ENCODE assay signal across 19 cellular contexts in the genomic region with DNA sequence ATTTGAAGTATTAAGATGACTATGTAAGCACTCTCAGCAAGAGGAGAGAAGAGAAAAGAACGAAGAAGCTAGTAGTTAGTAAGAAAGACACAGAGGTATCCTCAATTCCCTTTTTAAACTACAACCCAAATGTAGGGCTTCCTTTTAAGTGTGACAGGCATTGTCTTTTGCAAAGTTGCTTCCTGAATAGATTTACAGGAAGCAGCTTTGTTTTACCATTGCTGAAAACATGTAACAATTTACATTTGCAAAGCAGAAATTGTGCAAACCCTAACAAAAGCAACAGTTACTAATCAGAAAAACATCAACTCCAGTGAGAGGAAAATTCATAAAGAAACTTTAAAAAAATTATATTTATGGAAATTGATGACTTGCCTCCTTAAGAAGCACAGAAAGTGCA.
DNase-seq lines count a peak whose midpoint lies in the region; ATAC-seq lines count a peak whose summit lies in the region.
"Had no signal": no experiment of that assay in that cellular context is flagged by ENCODE, and none has a peak within 500 bp of the region (broad histone marks: within the 10 kb centered on the region; RNA-seq: fewer than 3 reads in every experiment).

No MANE protein-coding gene starts in this region.

- no peak overlapping the region for H3K9ac ChIP-seq in HUES64 (ENCODE audit: low read depth, low read length)

- H3K9me3 ChIP-seq in HUES64 (ENCODE audit: insufficient read depth, low read depth, low read length): peaks cover 4% of the 10 kb centered on the region; the same call in 1 of the 2 replicates
- H3K9me3 ChIP-seq: BE2C, colonic mucosa, testis had no signal

- intact Hi-C loops in activated T-helper 1 cell treated with anti-CD3 and anti-CD28 coated beads, Interleukin-12 subunit alpha, Interleukin-12 subunit beta, Interleukin-2, Interleukin-4 antibody, amounts not matched to agents 30 ng/mL and 10 ng/mL and 1 ng/mL, durations not matched to agents 14 hours and 24 hours and 36 hours (cut with micrococcal nuclease): loop anchor here (5.0 to 10.0 kb wide), 4 partner anchors 138 to 332 kb away; no protein-coding TSS in a partner anchor

- H3K27me3 Mint-ChIP-seq in activated T-helper 1 cell treated with anti-CD3 and anti-CD28 coated beads, Interleukin-12 subunit alpha, Interleukin-12 subunit beta, Interleukin-2, Interleukin-4 antibody, amounts not matched to agents 30 ng/mL and 10 ng/mL and 1 ng/mL, durations not matched to agents 14 hours and 24 hours and 36 hours (ENCODE audit: insufficient read depth): peaks cover 2% of the 10 kb centered on the region
- peaks cover 5% of the 10 kb centered on the region for H3K27me3 Mint-ChIP-seq in activated CD8-positive, alpha-beta T cell treated with anti-CD3 and anti-CD28 coated beads, Interleukin-2, amount 10 ng/mL, durations not matched to agents 7 days and 5 days (ENCODE audit: low read depth)

- H3K4me3 ChIP-seq in HUES64 (ENCODE audit: low read length): peak overlapping the region; percentile 16; the same call in 1 of the 2 replicates
- H3K4me3 ChIP-seq: colonic mucosa, testis had no signal

- peaks cover 46% of the 10 kb centered on the region for H3K4me1 ChIP-seq in HUES64 (ENCODE audit: insufficient read depth, low read length)
- H3K4me1 ChIP-seq: BE2C, colonic mucosa, testis had no signal

- H3K27ac Mint-ChIP-seq in activated T-helper 1 cell treated with anti-CD3 and anti-CD28 coated beads, Interleukin-12 subunit alpha, Interleukin-12 subunit beta, Interleukin-2, Interleukin-4 antibody, amounts not matched to agents 30 ng/mL and 10 ng/mL and 1 ng/mL, durations not matched to agents 14 hours and 24 hours and 36 hours: peak overlapping the region; percentile 0
- no peak overlapping the region for H3K27ac Mint-ChIP-seq in activated CD8-positive, alpha-beta T cell treated with anti-CD3 and anti-CD28 coated beads, Interleukin-2, amount 10 ng/mL, durations not matched to agents 7 days and 5 days

- CTCF ChIA-PET in activated CD8-positive, alpha-beta T cell treated with anti-CD3 and anti-CD28 coated beads, Interleukin-2, amount 10 ng/mL, durations not matched to agents 7 days and 5 days (lab: Charles Lee): no interaction called here

- peaks cover 18% of the 10 kb centered on the region for H3K4me1 Mint-ChIP-seq in activated T-helper 1 cell treated with anti-CD3 and anti-CD28 coated beads, Interleukin-12 subunit alpha, Interleukin-12 subunit beta, Interleukin-2, Interleukin-4 antibody, amounts not matched to agents 30 ng/mL and 10 ng/mL and 1 ng/mL, durations not matched to agents 14 hours and 24 hours and 36 hours (ENCODE audit: low read depth)
- peaks cover 4% of the 10 kb centered on the region for H3K4me1 Mint-ChIP-seq in activated CD8-positive, alpha-beta T cell treated with anti-CD3 and anti-CD28 coated beads, Interleukin-2, amount 10 ng/mL, durations not matched to agents 7 days and 5 days (ENCODE audit: low read depth)

- no peaks in the 10 kb centered on the region for H3K27me3 ChIP-seq in HUES64 (ENCODE audit: insufficient read depth, low read length)
- H3K27me3 ChIP-seq: BE2C, colonic mucosa, testis had no signal

- no peak overlapping the region for H3K4me3 Mint-ChIP-seq in activated T-helper 1 cell treated with anti-CD3 and anti-CD28 coated beads, Interleukin-12 subunit alpha, Interleukin-12 subunit beta, Interleukin-2, Interleukin-4 antibody, amounts not matched to agents 30 ng/mL and 10 ng/mL and 1 ng/mL, durations not matched to agents 14 hours and 24 hours and 36 hours
- no peak overlapping the region for H3K4me3 Mint-ChIP-seq in activated CD8-positive, alpha-beta T cell treated with anti-CD3 and anti-CD28 coated beads, Interleukin-2, amount 10 ng/mL, durations not matched to agents 7 days and 5 days

- peak; percentile 43 for DNase-seq in GF-D8 (lab: John Stamatoyannopoulos, UW)
- no peak for DNase-seq in activated T-helper 1 cell treated with anti-CD3 and anti-CD28 coated beads, Interleukin-12 subunit alpha, Interleukin-12 subunit beta, Interleukin-2, Interleukin-4 antibody, amounts not matched to agents 30 ng/mL and 10 ng/mL and 1 ng/mL, durations not matched to agents 14 hours and 24 hours and 36 hours (ENCODE audit: low spot score)
- DNase-seq in lung microvascular endothelial cell (ENCODE audit: low read depth in 2 of 2): peak; percentile 16 to 61
- DNase-seq in SIG-M5 treated with dmso at 0.1 percent for 504 hours (lab: John Stamatoyannopoulos, UW; ENCODE audit: unreplicated experiment): no peak
- no peak for DNase-seq in activated CD8-positive, alpha-beta T cell treated with anti-CD3 and anti-CD28 coated beads, Interleukin-2, amount 10 ng/mL, durations not matched to agents 7 days and 5 days
- DNase-seq in amniotic stem cell (lab: John Stamatoyannopoulos, UW): no peak
- DNase-seq: activated effector memory CD4-positive, alpha-beta T cell treated with Interleukin-2 at 50 U/mL for 16 hours; BE2C; colonic mucosa; DMS 273 treated with DMSO at 0.1 percent for 48 hours; head of caudate nucleus; kidney glomerular epithelial cell; MM.1S; NCI-H2081 treated with DMSO at 0.1 percent for 48 hours; NCI-H510A treated with DMSO at 0.1 percent for 48 hours; stimulated activated CD4-positive, alpha-beta T cell treated with anti-CD3 and anti-CD28 coated beads, Interleukin-2, amount 100 ng/mL, for 48 hours; testis had no signal

- 0 out of 2 replicates have a peak, but pooled peaks cover 4% of the 10 kb centered on the region for H3K36me3 ChIP-seq in HUES64 (ENCODE audit: insufficient read depth, low read length)
- H3K36me3 ChIP-seq: BE2C, colonic mucosa had no signal

- ATAC-seq in activated CD8-positive, alpha-beta T cell treated with anti-CD3 and anti-CD28 coated beads, Interleukin-2, amount 10 ng/mL, durations not matched to agents 7 days and 5 days: no peak
- ATAC-seq: esophagus mucosa had no signal

- POLR2A ChIA-PET in activated CD8-positive, alpha-beta T cell treated with anti-CD3 and anti-CD28 coated beads, Interleukin-2, amount 10 ng/mL, durations not matched to agents 7 days and 5 days (lab: Charles Lee): no interaction called here

- H3K27ac ChIP-seq in HUES64 (ENCODE audit: low read depth, low read length): peak overlapping the region; percentile 73; the same call in 1 of the 2 replicates
- H3K27ac ChIP-seq: colonic mucosa, testis had no signal

- peaks cover 8% of the 10 kb centered on the region for H3K36me3 Mint-ChIP-seq in activated T-helper 1 cell treated with anti-CD3 and anti-CD28 coated beads, Interleukin-12 subunit alpha, Interleukin-12 subunit beta, Interleukin-2, Interleukin-4 antibody, amounts not matched to agents 30 ng/mL and 10 ng/mL and 1 ng/mL, durations not matched to agents 14 hours and 24 hours and 36 hours (ENCODE audit: low read depth)
- no peaks in the 10 kb centered on the region for H3K36me3 Mint-ChIP-seq in activated CD8-positive, alpha-beta T cell treated with anti-CD3 and anti-CD28 coated beads, Interleukin-2, amount 10 ng/mL, durations not matched to agents 7 days and 5 days (ENCODE audit: low read depth)

- H3K9me3 Mint-ChIP-seq in activated T-helper 1 cell treated with anti-CD3 and anti-CD28 coated beads, Interleukin-12 subunit alpha, Interleukin-12 subunit beta, Interleukin-2, Interleukin-4 antibody, amounts not matched to agents 30 ng/mL and 10 ng/mL and 1 ng/mL, durations not matched to agents 14 hours and 24 hours and 36 hours: peaks cover 14% of the 10 kb centered on the region
- H3K9me3 Mint-ChIP-seq in activated CD8-positive, alpha-beta T cell treated with anti-CD3 and anti-CD28 coated beads, Interleukin-2, amount 10 ng/mL, durations not matched to agents 7 days and 5 days (ENCODE audit: insufficient read depth): no peaks in the 10 kb centered on the region

- no CpG with 5 or more reads among the region's 1 CpG for WGBS in HUES64

Comparison
In these comparisons a context has a peak if more than half of its experiments do, and no peak if none do; other contexts are left out.
1. DNase-seq: peak in GF-D8 (single experiment) and lung microvascular endothelial cell (2 of 2); none in activated T-helper 1 cell treated with anti-CD3 and anti-CD28 coated beads, Interleukin-12 subunit alpha, Interleukin-12 subunit beta, Interleukin-2, Interleukin-4 antibody, amounts not matched to agents 30 ng/mL and 10 ng/mL and 1 ng/mL, durations not matched to agents 14 hours and 24 hours and 36 hours (single experiment), SIG-M5 treated with dmso at 0.1 percent for 504 hours (single experiment), activated CD8-positive, alpha-beta T cell treated with anti-CD3 and anti-CD28 coated beads, Interleukin-2, amount 10 ng/mL, durations not matched to agents 7 days and 5 days (single experiment) and amniotic stem cell (single experiment).